21 cellular contexts compared by ENCODE assay signal in the genomic region with DNA sequence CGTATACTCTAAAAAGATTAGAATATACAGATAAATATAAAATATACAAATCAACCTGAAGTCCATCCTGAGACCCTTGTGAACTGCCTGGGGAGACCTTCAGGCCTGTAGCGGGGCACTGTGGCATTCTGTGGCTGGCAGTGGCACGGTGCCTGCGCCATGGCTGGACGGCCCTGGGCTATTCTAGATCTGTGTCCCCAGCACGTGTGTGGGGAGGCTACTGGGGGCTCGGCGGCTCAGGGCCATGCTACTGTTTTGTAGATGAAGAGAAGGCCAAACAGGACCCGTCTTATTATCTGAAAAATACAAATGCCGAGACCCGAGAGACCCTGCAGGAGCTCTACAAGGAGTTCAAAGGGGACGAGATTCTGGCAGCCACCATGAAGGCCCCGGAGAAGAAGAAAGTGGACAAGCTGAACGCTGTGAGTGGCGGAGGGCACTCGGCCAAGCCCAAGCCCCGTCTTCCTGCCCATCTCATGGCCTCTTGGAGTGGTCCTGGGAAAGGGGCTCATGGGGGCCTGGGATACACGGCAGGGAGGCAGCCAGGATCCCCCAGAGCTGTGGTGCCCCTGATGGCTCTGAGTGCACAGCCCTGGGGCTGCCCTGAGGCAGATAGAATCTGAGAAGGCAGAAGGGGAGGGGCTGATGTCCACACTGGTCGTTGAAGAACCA. TPM values are rescaled to one million over a fixed set of nuclear protein-coding genes. Genes with fewer than 3 reads are reported as not detected.
DNase-seq lines count a peak whose midpoint lies in the region; ATAC-seq and FAIRE-seq lines count a peak whose summit lies in the region.
"Had no signal": no experiment of that assay in that cellular context is flagged by ENCODE, and none has a peak within 500 bp of the region (broad histone marks: within the 10 kb centered on the region; RNA-seq: fewer than 3 reads in every experiment).

No MANE protein-coding gene starts in this region.

- H3K36me3 Mint-ChIP-seq in activated T-cell treated with anti-CD3 and anti-CD28 coated beads, Interleukin-2, amount 50 U/mL, for 24 hours (ENCODE audit: low read depth): peaks cover 80% of the 10 kb centered on the region
- peaks cover 27% of the 10 kb centered on the region for H3K36me3 Mint-ChIP-seq in central memory CD8-positive, alpha-beta T cell (ENCODE audit: insufficient read depth)
- H3K36me3 Mint-ChIP-seq in immature natural killer cell: peaks cover 3 to 10% (median 10%) of the 10 kb centered on the region in 3 donors
- peaks cover 47% of the 10 kb centered on the region for H3K36me3 Mint-ChIP-seq in stimulated activated memory B cell treated with anti-CD40 and anti-IgM and Interleukin-4, amounts not matched to agents 10 μg/mL and 1 μg/mL and 100 μg/mL, for 72 hours

- no peaks in the 10 kb centered on the region for H3K27me3 Mint-ChIP-seq in activated T-cell treated with anti-CD3 and anti-CD28 coated beads, Interleukin-2, amount 50 U/mL, for 24 hours
- no peaks in the 10 kb centered on the region for H3K27me3 Mint-ChIP-seq in central memory CD8-positive, alpha-beta T cell
- H3K27me3 Mint-ChIP-seq in immature natural killer cell (ENCODE audit: low read depth in 3 of 3): peaks cover 6 to 23% (median 14%) of the 10 kb centered on the region in 3 donors
- H3K27me3 Mint-ChIP-seq in stimulated activated memory B cell treated with anti-CD40 and anti-IgM and Interleukin-4, amounts not matched to agents 10 μg/mL and 1 μg/mL and 100 μg/mL, for 72 hours: no peaks in the 10 kb centered on the region

- no peaks in the 10 kb centered on the region for H3K9me3 Mint-ChIP-seq in activated T-cell treated with anti-CD3 and anti-CD28 coated beads, Interleukin-2, amount 50 U/mL, for 24 hours
- no peaks in the 10 kb centered on the region for H3K9me3 Mint-ChIP-seq in central memory CD8-positive, alpha-beta T cell
- no peaks in the 10 kb centered on the region for H3K9me3 Mint-ChIP-seq in immature natural killer cell
- no peaks in the 10 kb centered on the region for H3K9me3 Mint-ChIP-seq in stimulated activated memory B cell treated with anti-CD40 and anti-IgM and Interleukin-4, amounts not matched to agents 10 μg/mL and 1 μg/mL and 100 μg/mL, for 72 hours
- H3K9me3 Mint-ChIP-seq: CD8-positive, alpha-beta T cell; HFFc6 had no signal

- H3K4me1 Mint-ChIP-seq in activated T-cell treated with anti-CD3 and anti-CD28 coated beads, Interleukin-2, amount 50 U/mL, for 24 hours (ENCODE audit: low read depth): peaks cover 17% of the 10 kb centered on the region
- H3K4me1 Mint-ChIP-seq in central memory CD8-positive, alpha-beta T cell: peaks cover 4% of the 10 kb centered on the region
- peaks cover 32 to 36% of the 10 kb centered on the region in 2 donors for H3K4me1 Mint-ChIP-seq in immature natural killer cell
- H3K4me1 Mint-ChIP-seq in stimulated activated memory B cell treated with anti-CD40 and anti-IgM and Interleukin-4, amounts not matched to agents 10 μg/mL and 1 μg/mL and 100 μg/mL, for 72 hours: peaks cover 27% of the 10 kb centered on the region

- no peak overlapping the region for H3K4me3 Mint-ChIP-seq in activated T-cell treated with anti-CD3 and anti-CD28 coated beads, Interleukin-2, amount 50 U/mL, for 24 hours
- H3K4me3 Mint-ChIP-seq in central memory CD8-positive, alpha-beta T cell: no peak overlapping the region
- no peak overlapping the region for H3K4me3 Mint-ChIP-seq in immature natural killer cell
- no peak overlapping the region for H3K4me3 Mint-ChIP-seq in stimulated activated memory B cell treated with anti-CD40 and anti-IgM and Interleukin-4, amounts not matched to agents 10 μg/mL and 1 μg/mL and 100 μg/mL, for 72 hours
- H3K4me3 Mint-ChIP-seq: CD8-positive, alpha-beta T cell; HFFc6 had no signal

- no peak for ATAC-seq in central memory CD8-positive, alpha-beta T cell (replicated peaks; ENCODE audit: extremely low read depth, poor library complexity, severe bottlenecking)
- ATAC-seq in stimulated activated memory B cell treated with anti-CD40 and anti-IgM and Interleukin-4, amounts not matched to agents 10 μg/mL and 1 μg/mL and 100 μg/mL, for 72 hours: no peak
- no peak for ATAC-seq in GM21390 (IDR thresholded peaks at IDR 0.05; ENCODE audit: unreplicated experiment)
- ATAC-seq: A549; CD8-positive, alpha-beta T cell; GM12878; HCT116 had no signal

- FAIRE-seq in GM19239 (lab: Jason Lieb, UNC): no peak
- FAIRE-seq: A549, GM12878, HTR-8/SVneo had no signal

- H3K27ac Mint-ChIP-seq in activated T-cell treated with anti-CD3 and anti-CD28 coated beads, Interleukin-2, amount 50 U/mL, for 24 hours: peak overlapping the region; percentile 44
- H3K27ac Mint-ChIP-seq in central memory CD8-positive, alpha-beta T cell (ENCODE audit: low read depth): peak overlapping the region; percentile 16
- H3K27ac Mint-ChIP-seq in immature natural killer cell: peak overlapping the region in 5 of 6 donors; percentile 34 to 78 (median 63)
- peak overlapping the region; percentile 54 for H3K27ac Mint-ChIP-seq in stimulated activated memory B cell treated with anti-CD40 and anti-IgM and Interleukin-4, amounts not matched to agents 10 μg/mL and 1 μg/mL and 100 μg/mL, for 72 hours
- H3K27ac Mint-ChIP-seq: CD8-positive, alpha-beta T cell; HFFc6 had no signal

- no peak for DNase-seq in activated T-cell treated with anti-CD3 and anti-CD28 coated beads, Interleukin-2, amount 50 U/mL, for 24 hours
- no peak for DNase-seq in activated T-cell treated with anti-CD3 and anti-CD28 coated beads, Interleukin-2, amount 50 U/mL, for 48 hours
- DNase-seq in central memory CD8-positive, alpha-beta T cell (ENCODE audit: low spot score in 2 of 2): no peak
- DNase-seq in immature natural killer cell (no peak), GM19239 (ENCODE audit: insufficient read length, low spot score) (no peak), activated gamma-delta T cell (lab: John Stamatoyannopoulos, UW) (no peak)
- DNase-seq: Calu3; CD8-positive, alpha-beta T cell; DMS53; DND-41; EL; GOT3; H7; HFFc6; IMR-90 had no signal

RNA-seq across cellular contexts. Expression of a gene that starts 18.8 kb away (rescaled TPM):
- polyA plus RNA-seq in immature natural killer cell: 10 to 100 TPM; 13.9 to 54.6 (median 14.5) TPM

RNA-seq across cellular contexts. Expression of a gene that starts 42.5 kb away (rescaled TPM):
- polyA plus RNA-seq in immature natural killer cell: 100 to 1,000 TPM; 119 to 227 (median 178) TPM

RNA-seq across cellular contexts. Expression of a gene that starts 51.0 kb away (rescaled TPM):
- polyA plus RNA-seq in immature natural killer cell: 100 to 1,000 TPM in 2 of 3 donors, 10 to 100 TPM in 1; 72.9 to 100 (median 100) TPM

RNA-seq across cellular contexts. Expression of a gene that starts 52.1 kb away (rescaled TPM):
- polyA plus RNA-seq in immature natural killer cell: under 1 TPM in 1 of 3 donors, not detected in 2; 0.13 TPM

RNA-seq across cellular contexts. Expression of a gene that starts 54.8 kb away (rescaled TPM):
- polyA plus RNA-seq in immature natural killer cell: 10 to 100 TPM; 46.7 to 61.7 (median 47.7) TPM
